Comparison of ENCODE assay signal across 25 cellular contexts in genomic region chr2:107027205-107027604, GRCh38.
"Had no signal": no experiment of that assay in that cellular context is flagged by ENCODE, and none has a peak within 500 bp of the region (broad histone marks: within the 10 kb centered on the region; RNA-seq: fewer than 3 reads in every experiment).

No MANE protein-coding gene starts in this region.

- H3K4me3 Mint-ChIP-seq: effector memory CD8-positive, alpha-beta T cell; mesothelial cell of epicardium; naive B cell; natural killer cell treated with Interleukin-12 subunit alpha and Interleukin-12 subunit beta and Interleukin-15 and Interleukin-18, amount 100 ng/mL, for 72 hours; stimulated activated memory B cell treated with anti-CD40 and anti-IgM and Interleukin-4, amounts not matched to agents 10 μg/mL and 1 μg/mL and 100 μg/mL, for 72 hours; type B pancreatic cell had no signal

- H3K27ac Mint-ChIP-seq: effector memory CD8-positive, alpha-beta T cell; mesothelial cell of epicardium; naive B cell; natural killer cell treated with Interleukin-12 subunit alpha and Interleukin-12 subunit beta and Interleukin-15 and Interleukin-18, amount 100 ng/mL, for 72 hours; stimulated activated memory B cell treated with anti-CD40 and anti-IgM and Interleukin-4, amounts not matched to agents 10 μg/mL and 1 μg/mL and 100 μg/mL, for 72 hours; type B pancreatic cell had no signal

- H3K9me3 ChIP-seq: mucosa of descending colon, prostate gland, right atrium auricular region, testis, tibial artery had no signal

- H3K4me1 Mint-ChIP-seq: mesothelial cell of epicardium; naive B cell; stimulated activated memory B cell treated with anti-CD40 and anti-IgM and Interleukin-4, amounts not matched to agents 10 μg/mL and 1 μg/mL and 100 μg/mL, for 72 hours had no signal

- H3K27ac ChIP-seq: heart right ventricle, left lung, prostate gland, right atrium auricular region, spleen, testis, tibial artery had no signal

- H3K27me3 Mint-ChIP-seq: effector memory CD8-positive, alpha-beta T cell; naive B cell; natural killer cell treated with Interleukin-12 subunit alpha and Interleukin-12 subunit beta and Interleukin-15 and Interleukin-18, amount 100 ng/mL, for 72 hours; stimulated activated memory B cell treated with anti-CD40 and anti-IgM and Interleukin-4, amounts not matched to agents 10 μg/mL and 1 μg/mL and 100 μg/mL, for 72 hours; type B pancreatic cell had no signal

- H3K4me1 ChIP-seq: heart right ventricle, left lung, prostate gland, right atrium auricular region, spleen, testis, tibial artery had no signal

- H3K36me3 Mint-ChIP-seq: mesothelial cell of epicardium; naive B cell; natural killer cell treated with Interleukin-12 subunit alpha and Interleukin-12 subunit beta and Interleukin-15 and Interleukin-18, amount 100 ng/mL, for 72 hours; stimulated activated memory B cell treated with anti-CD40 and anti-IgM and Interleukin-4, amounts not matched to agents 10 μg/mL and 1 μg/mL and 100 μg/mL, for 72 hours; type B pancreatic cell had no signal

- H3K4me3 ChIP-seq: heart right ventricle, left lung, mucosa of descending colon, prostate gland, right atrium auricular region, spleen, testis, tibial artery had no signal

- ATAC-seq: effector memory CD8-positive, alpha-beta T cell; heart right ventricle; left cardiac atrium; left lung; mucosa of descending colon; natural killer cell treated with Interleukin-12 subunit alpha and Interleukin-12 subunit beta and Interleukin-15 and Interleukin-18, amount 100 ng/mL, for 72 hours; sciatic nerve; stimulated activated memory B cell treated with anti-CD40 and anti-IgM and Interleukin-4, amounts not matched to agents 10 μg/mL and 1 μg/mL and 100 μg/mL, for 72 hours; stimulated activated naive CD8-positive, alpha-beta T cell treated with anti-CD3 and anti-CD28 coated beads, Interleukin-15, Interleukin-2, amounts not matched to agents 100 U/mL and 50 U/mL, for 24 hours had no signal

- H3K36me3 ChIP-seq: heart right ventricle, left lung, prostate gland, right atrium auricular region, spleen, tibial artery had no signal

- H3K27me3 ChIP-seq: heart right ventricle, left lung, right atrium auricular region, spleen, testis, tibial artery had no signal

- DNase-seq: cortex of kidney; effector memory CD8-positive, alpha-beta T cell; foreskin melanocyte; glutamatergic neuron; heart right ventricle; hippocampal formation; left cardiac atrium; left lung; mesenchymal stem cell; mucosa of descending colon; naive B cell; nucleus accumbens; spleen; stimulated activated CD4-positive, alpha-beta T cell treated with anti-CD3 and anti-CD28 coated beads, Interleukin-4, amount 100 ng/mL, for 4 hours; stimulated activated naive CD8-positive, alpha-beta T cell treated with anti-CD3 and anti-CD28 coated beads, Interleukin-15, Interleukin-2, amounts not matched to agents 100 U/mL and 50 U/mL, for 24 hours; substantia nigra; testis; tibial artery had no signal
